In genomic region chr3:183285318-183285717, GRCh38 we compare ENCODE assay signal across 7 cellular contexts. TPM values are rescaled to one million over a fixed set of nuclear protein-coding genes. Genes with fewer than 3 reads are reported as not detected.
DNase-seq lines count a peak whose midpoint lies in the region; ATAC-seq and TF ChIP-seq lines count a peak whose summit lies in the region.

No MANE protein-coding gene starts in this region.

- no peak for TF ChIP-seq POLR2A in Peyer's patch (IDR thresholded peaks at IDR 0.05)

- H3K4me3 ChIP-seq in DND-41 (ENCODE audit: low read depth in 1 of 2, low read length in 2 of 2) (peak overlapping the region in 1 of 2 experiments; percentile 41; a peak in 1 of 4 replicates), Peyer's patch (no peak overlapping the region), endocrine pancreas (ENCODE audit: control insufficient read depth, insufficient read depth, low read length) (no peak overlapping the region), skin epidermis (no peak overlapping the region)

- no peak for TF ChIP-seq CTCF in DND-41 (IDR thresholded peaks at IDR 0.05; ENCODE audit: borderline replicate concordance, extremely low read depth, low read length, poor library complexity, severe bottlenecking)
- no peak for TF ChIP-seq CTCF in Peyer's patch (IDR thresholded peaks at IDR 0.05)

- H3K4me1 ChIP-seq in DND-41 (ENCODE audit: insufficient read depth, low read length) (peaks cover 15% of the 10 kb centered on the region), Peyer's patch (peaks cover 5 to 14% (median 7%) of the 10 kb centered on the region in 4 donors), endocrine pancreas (ENCODE audit: control insufficient read depth, insufficient read depth, low read length) (peaks cover 20% of the 10 kb centered on the region)

- DNase-seq in DND-41 (no peak), Peyer's patch (no peak)

- H4K20me1 ChIP-seq in DND-41 (ENCODE audit: insufficient read depth, low read length), result no peaks in the 10 kb centered on the region

- H3K4me2 ChIP-seq in DND-41 (ENCODE audit: insufficient read depth, low read length), result peak overlapping the region; percentile 62

- H3K36me3 ChIP-seq in DND-41 (ENCODE audit: insufficient read depth, low read length) (no peaks in the 10 kb centered on the region), Peyer's patch (no peaks in the 10 kb centered on the region), endocrine pancreas (ENCODE audit: control insufficient read depth, insufficient read depth, low read length) (no peaks in the 10 kb centered on the region)

- H3K9me3 ChIP-seq in DND-41 (ENCODE audit: insufficient read depth, low read length, severe bottlenecking), result no peaks in the 10 kb centered on the region
- H3K9me3 ChIP-seq in Peyer's patch, result no peaks in the 10 kb centered on the region
- H3K9me3 ChIP-seq in endocrine pancreas (ENCODE audit: control insufficient read depth, low read length), result no peaks in the 10 kb centered on the region

- H3K79me2 ChIP-seq in DND-41 (ENCODE audit: insufficient read depth, low read length), result no peaks in the 10 kb centered on the region

- ATAC-seq in DND-41 (ENCODE audit: insufficient read depth, low read depth), result peak; percentile 29; the same call in 1 of the 3 replicates
- no peak for ATAC-seq in GM21360 (IDR thresholded peaks at IDR 0.05; ENCODE audit: unreplicated experiment)
- no peak for ATAC-seq in HG03469 (IDR thresholded peaks at IDR 0.05; ENCODE audit: unreplicated experiment)
- no peak for ATAC-seq in HG03354 (IDR thresholded peaks at IDR 0.05; ENCODE audit: poor library complexity, severe bottlenecking, unreplicated experiment)

- H3K27me3 ChIP-seq in DND-41 (ENCODE audit: insufficient read depth, low read length, poor library complexity), result no peaks in the 10 kb centered on the region
- H3K27me3 ChIP-seq in Peyer's patch, result no peaks in the 10 kb centered on the region
- no peaks in the 10 kb centered on the region for H3K27me3 ChIP-seq in endocrine pancreas (ENCODE audit: control insufficient read depth, insufficient read depth, low read length)

- peak overlapping the region; percentile 77 for H2AFZ ChIP-seq in DND-41 (ENCODE audit: low read depth, low read length)

- H3K27ac ChIP-seq in DND-41 (ENCODE audit: low read length), result no peak overlapping the region
- peak overlapping the region; percentile 33 to 91 (median 68) for H3K27ac ChIP-seq in Peyer's patch
- H3K27ac ChIP-seq in skin epidermis, result peak overlapping the region in 16 of 21 experiments; percentile 17 to 79 (median 66)

- H3K9ac ChIP-seq in DND-41 (ENCODE audit: low read depth, low read length) (peak overlapping the region; percentile 17; the same call in 1 of the 2 replicates), endocrine pancreas (ENCODE audit: control insufficient read depth, insufficient read depth, low read length) (peak overlapping the region; percentile 51)

RNA-seq across cellular contexts. Expression of gene B3GNT5, which starts 32.3 kb away (rescaled TPM):
- 10 to 100 TPM; 15.7 to 66.2 (median 42.2) TPM for total RNA-seq in Peyer's patch
